Comparison of ENCODE assay signal across 17 cellular contexts in genomic region chr7:18575989-18576572, GRCh38.
"Had no signal": no experiment of that assay in that cellular context is flagged by ENCODE, and none has a peak within 500 bp of the region (broad histone marks: within the 10 kb centered on the region; RNA-seq: fewer than 3 reads in every experiment).

No MANE protein-coding gene starts in this region.

- H3K36me3 ChIP-seq: lower lobe of right lung, right lobe of liver, thoracic aorta, uterus had no signal

- H3K9me3 Mint-ChIP-seq: activated CD4-positive, alpha-beta memory T cell treated with anti-CD3 and anti-CD28 coated beads for 36 hours; activated naive CD8-positive, alpha-beta T cell treated with anti-CD3 and anti-CD28 coated beads for 36 hours; immature natural killer cell; natural killer cell; stimulated activated naive CD8-positive, alpha-beta T cell treated with anti-CD3 and anti-CD28 coated beads, Interleukin-15, amount 100 ng/mL, for 72 hours; T-helper 2 cell treated with Interferon-gamma antibody and Interleukin-4, amounts not matched to agents 5 μg/mL and 100 μg/mL, for 36 hours had no signal

- H3K27me3 ChIP-seq: foreskin keratinocyte, right lobe of liver, uterus had no signal

- H3K27ac Mint-ChIP-seq: activated CD4-positive, alpha-beta memory T cell treated with anti-CD3 and anti-CD28 coated beads for 36 hours; activated naive CD8-positive, alpha-beta T cell treated with anti-CD3 and anti-CD28 coated beads for 36 hours; natural killer cell; stimulated activated naive CD8-positive, alpha-beta T cell treated with anti-CD3 and anti-CD28 coated beads, Interleukin-15, amount 100 ng/mL, for 72 hours; T-helper 2 cell treated with Interferon-gamma antibody and Interleukin-4, amounts not matched to agents 5 μg/mL and 100 μg/mL, for 36 hours had no signal

- DNase-seq: activated CD4-positive, alpha-beta memory T cell treated with anti-CD3 and anti-CD28 coated beads for 36 hours; activated gamma-delta T cell treated with Interleukin-2 at 50 U/mL for 16 hours; activated naive CD8-positive, alpha-beta T cell treated with anti-CD3 and anti-CD28 coated beads for 36 hours; activated T-cell treated with anti-CD3 and anti-CD28 coated beads, Interleukin-2, amount 50 U/mL, for 72 hours; aorta; foreskin keratinocyte; immature natural killer cell; lower lobe of right lung; natural killer cell; nucleus accumbens; psoas muscle; right lobe of liver; stimulated activated CD4-positive, alpha-beta T cell treated with anti-CD3 and anti-CD28 coated beads, Interleukin-12 subunit alpha, Interleukin-12 subunit beta, amount 100 ng/mL, for 4 hours; stimulated activated naive CD8-positive, alpha-beta T cell treated with anti-CD3 and anti-CD28 coated beads, Interleukin-15, amount 100 ng/mL, for 72 hours; uterus had no signal

- H3K27ac ChIP-seq: foreskin keratinocyte, lower lobe of right lung, psoas muscle, right lobe of liver, uterus had no signal

- H3K27me3 Mint-ChIP-seq: activated CD4-positive, alpha-beta memory T cell treated with anti-CD3 and anti-CD28 coated beads for 36 hours; activated naive CD8-positive, alpha-beta T cell treated with anti-CD3 and anti-CD28 coated beads for 36 hours; stimulated activated naive CD8-positive, alpha-beta T cell treated with anti-CD3 and anti-CD28 coated beads, Interleukin-15, amount 100 ng/mL, for 72 hours had no signal

- ATAC-seq: activated T-cell treated with anti-CD3 and anti-CD28 coated beads, Interleukin-2, amount 50 U/mL, for 72 hours; foreskin keratinocyte; lower lobe of right lung; natural killer cell; right lobe of liver; stimulated activated naive CD8-positive, alpha-beta T cell treated with anti-CD3 and anti-CD28 coated beads, Interleukin-15, amount 100 ng/mL, for 72 hours had no signal

- H3K4me1 ChIP-seq: foreskin keratinocyte, lower lobe of right lung, uterus had no signal

- H3K4me3 Mint-ChIP-seq: activated CD4-positive, alpha-beta memory T cell treated with anti-CD3 and anti-CD28 coated beads for 36 hours; activated naive CD8-positive, alpha-beta T cell treated with anti-CD3 and anti-CD28 coated beads for 36 hours; activated T-cell treated with anti-CD3 and anti-CD28 coated beads, Interleukin-2, amount 50 U/mL, for 72 hours; immature natural killer cell; natural killer cell; stimulated activated naive CD8-positive, alpha-beta T cell treated with anti-CD3 and anti-CD28 coated beads, Interleukin-15, amount 100 ng/mL, for 72 hours; T-helper 2 cell treated with Interferon-gamma antibody and Interleukin-4, amounts not matched to agents 5 μg/mL and 100 μg/mL, for 36 hours had no signal

- H3K4me3 ChIP-seq: lower lobe of right lung, psoas muscle, right lobe of liver, thoracic aorta, uterus had no signal

- H3K9me3 ChIP-seq: lower lobe of right lung, psoas muscle, right lobe of liver, thoracic aorta, uterus had no signal

- H3K36me3 Mint-ChIP-seq: activated CD4-positive, alpha-beta memory T cell treated with anti-CD3 and anti-CD28 coated beads for 36 hours; activated naive CD8-positive, alpha-beta T cell treated with anti-CD3 and anti-CD28 coated beads for 36 hours; natural killer cell had no signal

- H3K4me1 Mint-ChIP-seq: activated naive CD8-positive, alpha-beta T cell treated with anti-CD3 and anti-CD28 coated beads for 36 hours; stimulated activated naive CD8-positive, alpha-beta T cell treated with anti-CD3 and anti-CD28 coated beads, Interleukin-15, amount 100 ng/mL, for 72 hours had no signal
